Comparison of ENCODE assay signal across 23 cellular contexts in genomic region chr7:139982927-139983925, GRCh38.
"Had no signal": no experiment of that assay in that cellular context is flagged by ENCODE, and none has a peak within 500 bp of the region (broad histone marks: within the 10 kb centered on the region; RNA-seq: fewer than 3 reads in every experiment).

No MANE protein-coding gene starts in this region.

- DNase-seq: effector CD4-positive, alpha-beta T cell; endodermal cell; erythroblast; foreskin melanocyte; heart left ventricle; hippocampal formation; kidney glomerular epithelial cell; naive thymus-derived CD4-positive, alpha-beta T cell; nephron progenitor cell; psoas muscle; retina; small intestine; stimulated activated CD4-positive, alpha-beta T cell treated with anti-CD3 and anti-CD28 coated beads, Interleukin-12 subunit alpha, Interleukin-12 subunit beta, amount 100 ng/mL, for 4 hours; stimulated activated naive CD4-positive, alpha-beta T cell; stomach; substantia nigra; transverse colon had no signal

- H3K4me1 ChIP-seq: psoas muscle, transverse colon had no signal

- FAIRE-seq: endothelial cell of umbilical vein, islet of Langerhans, small intestine had no signal

- H3K9me3 ChIP-seq: heart left ventricle, neutrophil, psoas muscle, stomach, thoracic aorta, transverse colon had no signal

- H3K36me3 ChIP-seq: heart left ventricle, stomach, thoracic aorta, transverse colon had no signal

- H3K27ac ChIP-seq: coronary artery, heart left ventricle, neutrophil, psoas muscle, stomach, thoracic aorta, transverse colon had no signal

- ATAC-seq: heart left ventricle; naive thymus-derived CD4-positive, alpha-beta T cell; psoas muscle; sciatic nerve had no signal

- H3K4me3 ChIP-seq: coronary artery, heart left ventricle, psoas muscle, stomach, thoracic aorta, transverse colon had no signal

- H3K27me3 ChIP-seq: neutrophil, stomach, transverse colon had no signal
